8 cellular contexts compared by ENCODE assay signal in the genomic region with DNA sequence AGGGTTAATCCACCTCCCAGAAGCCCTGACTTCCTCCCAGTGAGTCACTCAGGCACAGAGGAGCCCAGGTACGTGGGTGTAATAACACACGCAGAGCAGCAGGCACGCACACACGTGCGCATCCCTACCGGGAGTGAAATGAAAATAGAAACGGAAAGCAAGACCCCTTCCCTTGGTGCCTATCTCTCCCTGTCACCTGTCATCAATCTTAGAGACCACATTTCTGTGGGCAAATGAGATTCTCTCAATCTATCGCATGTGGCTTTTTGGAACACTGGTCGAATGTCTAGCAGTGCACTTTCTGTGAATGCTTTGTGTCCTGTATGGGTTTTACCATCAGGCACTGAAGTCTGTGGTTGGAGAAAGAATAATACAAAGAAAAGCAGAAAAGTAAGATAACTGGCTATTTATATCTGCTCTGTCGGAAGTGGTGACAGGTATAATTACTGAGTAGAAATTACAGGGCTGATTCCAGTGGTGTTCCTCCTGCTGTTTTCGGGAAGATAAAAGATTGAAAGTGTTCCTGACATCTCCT.
DNase-seq lines count a peak whose midpoint lies in the region; ATAC-seq and TF ChIP-seq lines count a peak whose summit lies in the region.

No MANE protein-coding gene starts in this region.

- no peak overlapping the region for H3K27ac ChIP-seq in vagina
- no peak overlapping the region for H3K27ac ChIP-seq in gastrocnemius medialis

- no peaks in the 10 kb centered on the region for H3K9me3 ChIP-seq in vagina
- H3K9me3 ChIP-seq in gastrocnemius medialis: no peaks in the 10 kb centered on the region

- peak; percentile 29 to 44 for DNase-seq in activated CD4-positive, alpha-beta T cell treated with anti-CD3 and anti-CD28 coated beads, Interleukin-2, amount 50 U/mL, for 48 hours
- DNase-seq in renal cortical epithelial cell (ENCODE audit: low read depth): peak; percentile 13
- DNase-seq in vagina (ENCODE audit: extremely low spot score in 2 of 2): no peak
- no peak for DNase-seq in LoVo (ENCODE audit: low spot score)
- DNase-seq in gastrocnemius medialis: no peak
- no peak for DNase-seq in mucosa of gallbladder (ENCODE audit: low spot score)

- H3K4me3 ChIP-seq in vagina: no peak overlapping the region
- no peak overlapping the region for H3K4me3 ChIP-seq in gastrocnemius medialis

- in situ Hi-C loops in gastrocnemius medialis (cut with MboI; ENCODE audit: low sequenced_read_pairs in 4 of 4): no loop called here

- TF ChIP-seq POLR2A in vagina (IDR thresholded peaks at IDR 0.05) (no peak), gastrocnemius medialis (IDR thresholded peaks at IDR 0.05) (no peak)

- H3K27me3 ChIP-seq in vagina (no peaks in the 10 kb centered on the region), gastrocnemius medialis (no peaks in the 10 kb centered on the region)

- no peaks in the 10 kb centered on the region for H3K4me1 ChIP-seq in vagina
- no peaks in the 10 kb centered on the region for H3K4me1 ChIP-seq in gastrocnemius medialis

- TF ChIP-seq CTCF in vagina (IDR thresholded peaks at IDR 0.05): no peak
- no peak for TF ChIP-seq CTCF in gastrocnemius medialis (IDR thresholded peaks at IDR 0.05 in 4 of 5, conservative IDR thresholded peaks at IDR 0.05 in 1 of 5)

- ATAC-seq in GM19324 (IDR thresholded peaks at IDR 0.05; ENCODE audit: low FRiP score, unreplicated experiment): peak; percentile 70
- ATAC-seq in HG03064 (IDR thresholded peaks at IDR 0.05; ENCODE audit: low read depth, unreplicated experiment): peak; percentile 79
- ATAC-seq in gastrocnemius medialis: no peak

- intact Hi-C loops in vagina (cut with DNase I): no loop called here
- intact Hi-C loops in gastrocnemius medialis (cut with DNase I; ENCODE audit: low total_unique reads): no loop called here

- H3K36me3 ChIP-seq in vagina: no peaks in the 10 kb centered on the region
- H3K36me3 ChIP-seq in gastrocnemius medialis: no peaks in the 10 kb centered on the region

Comparison
In these comparisons a context has a peak if more than half of its experiments do, and no peak if none do; other contexts are left out.
1. ATAC-seq: peak in GM19324 (single experiment) and HG03064 (single experiment); none in gastrocnemius medialis (0 of 2).
2. DNase-seq: peak in activated CD4-positive, alpha-beta T cell treated with anti-CD3 and anti-CD28 coated beads, Interleukin-2, amount 50 U/mL, for 48 hours (2 of 2) and renal cortical epithelial cell (single experiment); none in vagina (0 of 2), LoVo (single experiment), gastrocnemius medialis (0 of 2) and mucosa of gallbladder (single experiment).